ENCODE assay signal across 24 cellular contexts in the genomic region with DNA sequence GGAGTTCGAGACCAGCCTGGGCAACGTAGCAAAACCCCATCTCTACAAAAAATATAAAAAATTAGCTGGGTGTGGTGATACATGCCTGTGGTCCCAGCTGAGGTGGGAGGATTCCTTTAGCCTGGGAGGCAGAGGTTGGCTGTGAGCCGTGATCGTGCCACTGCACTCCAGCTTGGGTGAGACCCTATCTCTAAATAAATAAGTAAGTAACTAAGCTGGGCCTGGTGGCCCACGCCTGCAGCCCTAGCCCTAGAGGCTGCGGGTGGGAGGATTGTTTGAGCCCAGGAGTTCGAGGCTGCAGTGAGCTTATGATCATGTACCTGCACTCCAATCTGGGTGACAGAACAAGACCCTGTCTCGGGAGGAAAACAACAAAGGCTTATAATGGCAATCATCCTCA. TPM values are rescaled to one million over a fixed set of nuclear protein-coding genes. Genes with fewer than 3 reads are reported as not detected.
DNase-seq lines count a peak whose midpoint lies in the region; ATAC-seq and TF ChIP-seq lines count a peak whose summit lies in the region.
"Had no signal": no experiment of that assay in that cellular context is flagged by ENCODE, and none has a peak within 500 bp of the region (broad histone marks: within the 10 kb centered on the region; RNA-seq: fewer than 3 reads in every experiment).

No MANE protein-coding gene starts in this region.

- H3K27me3 ChIP-seq in OCI-LY1 (ENCODE audit: insufficient read depth, low read length) (no peaks in the 10 kb centered on the region), gastroesophageal sphincter (no peaks in the 10 kb centered on the region), stomach (no peaks in the 10 kb centered on the region), uterus (no peaks in the 10 kb centered on the region)
- H3K27me3 ChIP-seq: pancreas, suprapubic skin had no signal

- DNase-seq in HFFc6 (no peak), stomach (no peak), uterus (no peak), GF-D8 (lab: John Stamatoyannopoulos, UW) (no peak), EL (no peak), anterior cingulate cortex (lab: John Stamatoyannopoulos, UW) (no peak)
- DNase-seq: activated CD4-positive, alpha-beta T cell treated with anti-CD3 and anti-CD28 coated beads for 1 hour; activated CD8-positive, alpha-beta memory T cell treated with anti-CD3 and anti-CD28 coated beads for 24 hours; activated naive CD4-positive, alpha-beta T cell treated with Interleukin-2 at 50 U/mL for 16 hours; activated T-cell treated with anti-CD3 and anti-CD28 coated beads, Interleukin-2, amount 50 U/mL, for 4 hours; CD8-positive, alpha-beta T cell; DMS153; GOT3; NCI-H1694; NCI-H69; pancreas; SHP77; stimulated activated CD4-positive, alpha-beta T cell treated with anti-CD3 and anti-CD28 coated beads, Interleukin-1b, Interleukin-23, amount 100 ng/mL, for 48 hours had no signal

- no peak for ATAC-seq in gastroesophageal sphincter
- ATAC-seq: activated T-cell treated with anti-CD3 and anti-CD28 coated beads, Interleukin-2, amount 50 U/mL, for 4 hours; CD8-positive, alpha-beta T cell; K562; natural killer cell treated with Interleukin-12 subunit alpha and Interleukin-12 subunit beta and Interleukin-15 and Interleukin-18, amount 100 ng/mL, for 72 hours; pancreas had no signal

- intact Hi-C loops in stomach (cut with DNase I; ENCODE audit: low total_unique reads): loop anchor here (10.0 kb wide), 1 partner anchor 75 kb away; no protein-coding TSS in a partner anchor
- intact Hi-C loops in uterus (cut with DNase I; ENCODE audit: low total_unique reads): no loop called here

- TF ChIP-seq EP300 in gastroesophageal sphincter (IDR thresholded peaks at IDR 0.05): no peak
- no peak for TF ChIP-seq EP300 in stomach (IDR thresholded peaks at IDR 0.05)

- peaks cover 76% of the 10 kb centered on the region for H3K4me1 Mint-ChIP-seq in HFFc6 (ENCODE audit: low read depth)

- no peaks in the 10 kb centered on the region for H3K9me2 ChIP-seq in OCI-LY1 (ENCODE audit: low read depth, low read length)

- H3K27ac ChIP-seq in OCI-LY1 (ENCODE audit: low read depth, low read length, poor library complexity, severe bottlenecking) (peak overlapping the region; percentile 98), gastroesophageal sphincter (peak overlapping the region in 3 of 4 donors; percentile 12 to 100 (median 99)), stomach (peak overlapping the region in 3 of 5 donors; percentile 36 to 99 (median 96)), uterus (peak overlapping the region in 1 of 2 donors; percentile 96)
- H3K27ac ChIP-seq: pancreas, suprapubic skin had no signal

- H2AFZ ChIP-seq in OCI-LY1 (ENCODE audit: low read length): no peak overlapping the region

- H3K27ac Mint-ChIP-seq in HFFc6: no peak overlapping the region
- H3K27ac Mint-ChIP-seq: CD8-positive, alpha-beta T cell; dendritic cell treated with granulocyte-macrophage colony-stimulating factor and Interleukin-4, amounts not matched to agents 40 ng/mL and 50 ng/mL, for 4 days; natural killer cell treated with Interleukin-12 subunit alpha and Interleukin-12 subunit beta and Interleukin-15 and Interleukin-18, amount 100 ng/mL, for 72 hours had no signal

- TF ChIP-seq CTCF in HFFc6 (IDR thresholded peaks at IDR 0.05) (no peak), OCI-LY1 (IDR thresholded peaks at IDR 0.05; ENCODE audit: low read length) (no peak), gastroesophageal sphincter (IDR thresholded peaks at IDR 0.05) (no peak), stomach (IDR thresholded peaks at IDR 0.05) (no peak), uterus (IDR thresholded peaks at IDR 0.05) (no peak)

- H3K9me3 ChIP-seq in OCI-LY1 (ENCODE audit: low read length): no peaks in the 10 kb centered on the region
- H3K9me3 ChIP-seq in gastroesophageal sphincter: no peaks in the 10 kb centered on the region
- no peaks in the 10 kb centered on the region for H3K9me3 ChIP-seq in stomach
- no peaks in the 10 kb centered on the region for H3K9me3 ChIP-seq in uterus
- H3K9me3 ChIP-seq: pancreas, suprapubic skin had no signal

- H3K9me3 Mint-ChIP-seq in HFFc6: peaks cover 11% of the 10 kb centered on the region
- H3K9me3 Mint-ChIP-seq: activated T-cell treated with anti-CD3 and anti-CD28 coated beads, Interleukin-2, amount 50 U/mL, for 4 hours; CD8-positive, alpha-beta T cell; dendritic cell treated with granulocyte-macrophage colony-stimulating factor and Interleukin-4, amounts not matched to agents 40 ng/mL and 50 ng/mL, for 4 days; natural killer cell treated with Interleukin-12 subunit alpha and Interleukin-12 subunit beta and Interleukin-15 and Interleukin-18, amount 100 ng/mL, for 72 hours had no signal

- H3K79me2 ChIP-seq in OCI-LY1 (ENCODE audit: insufficient read depth, low read length): peaks cover 73% of the 10 kb centered on the region

- H3K9ac ChIP-seq in OCI-LY1 (ENCODE audit: low read length): peak overlapping the region; percentile 56

- 64 to 84% methylated on average over 5 of the region's 8 CpGs for WGBS in gastroesophageal sphincter (ENCODE audit: low coverage in 1 of 2), 2 donors
- 82 to 90% (median 88%) methylated on average over 8 of the region's 8 CpGs for WGBS in stomach, 5 donors

- peaks cover 6% of the 10 kb centered on the region for H3K27me3 Mint-ChIP-seq in HFFc6 (ENCODE audit: insufficient read depth)
- H3K27me3 Mint-ChIP-seq: dendritic cell treated with granulocyte-macrophage colony-stimulating factor and Interleukin-4, amounts not matched to agents 40 ng/mL and 50 ng/mL, for 4 days had no signal

- H3K36me3 Mint-ChIP-seq in HFFc6 (ENCODE audit: low read depth): peaks cover 51% of the 10 kb centered on the region
- H3K36me3 Mint-ChIP-seq: CD8-positive, alpha-beta T cell; natural killer cell treated with Interleukin-12 subunit alpha and Interleukin-12 subunit beta and Interleukin-15 and Interleukin-18, amount 100 ng/mL, for 72 hours had no signal

- no peaks in the 10 kb centered on the region for H4K20me1 ChIP-seq in OCI-LY1 (ENCODE audit: insufficient read depth, low read length)

- TF ChIP-seq POLR2A in gastroesophageal sphincter (IDR thresholded peaks at IDR 0.05) (no peak), stomach (IDR thresholded peaks at IDR 0.05) (no peak), uterus (IDR thresholded peaks at IDR 0.05) (no peak)

- H3F3A ChIP-seq in OCI-LY1 (ENCODE audit: insufficient read depth, low read length): 0 out of 2 replicates have a peak, but pooled peaks cover 17% of the 10 kb centered on the region

- 0 out of 2 replicates have a peak overlapping the region, but pooled peaks have one; percentile 32 for H3K4me3 Mint-ChIP-seq in HFFc6
- H3K4me3 Mint-ChIP-seq: activated T-cell treated with anti-CD3 and anti-CD28 coated beads, Interleukin-2, amount 50 U/mL, for 4 hours; CD8-positive, alpha-beta T cell; dendritic cell treated with granulocyte-macrophage colony-stimulating factor and Interleukin-4, amounts not matched to agents 40 ng/mL and 50 ng/mL, for 4 days; natural killer cell treated with Interleukin-12 subunit alpha and Interleukin-12 subunit beta and Interleukin-15 and Interleukin-18, amount 100 ng/mL, for 72 hours had no signal

- peaks cover 73% of the 10 kb centered on the region for H3K4me1 ChIP-seq in OCI-LY1 (ENCODE audit: insufficient read depth, low read length, severe bottlenecking)
- peaks cover 0 to 80% (median 38%) of the 10 kb centered on the region in 3 donors for H3K4me1 ChIP-seq in gastroesophageal sphincter
- peaks cover 22 to 80% (median 56%) of the 10 kb centered on the region in 4 donors for H3K4me1 ChIP-seq in stomach
- H3K4me1 ChIP-seq in uterus: peaks cover 5 to 10% of the 10 kb centered on the region in 2 donors

- H3K36me3 ChIP-seq in OCI-LY1 (ENCODE audit: insufficient read depth, low read length): peaks cover 14% of the 10 kb centered on the region; the same call in 1 of the 2 replicates
- no peaks in the 10 kb centered on the region for H3K36me3 ChIP-seq in gastroesophageal sphincter
- H3K36me3 ChIP-seq in stomach: no peaks in the 10 kb centered on the region
- no peaks in the 10 kb centered on the region for H3K36me3 ChIP-seq in uterus
- H3K36me3 ChIP-seq: pancreas, suprapubic skin had no signal

- peak overlapping the region; percentile 74 for H3K4me2 ChIP-seq in OCI-LY1 (ENCODE audit: low read length)

- H3K4me3 ChIP-seq in OCI-LY1 (ENCODE audit: low read depth, low read length, poor library complexity, severe bottlenecking) (peak overlapping the region; percentile 85), gastroesophageal sphincter (peak overlapping the region in 1 of 2 donors; percentile 14), stomach (peak overlapping the region in 1 of 4 donors; percentile 18), uterus (no peak overlapping the region)
- H3K4me3 ChIP-seq: K562, pancreas, suprapubic skin had no signal

RNA-seq across cellular contexts. Expression of a gene that starts 4.6 kb away (rescaled TPM):
- total RNA-seq in HFFc6 (2021; fragmentation: NEBNext Ultra II Directional; extraction: Animal tissue kit (Norgen Biotek cat#: 25700)): 100 to 1,000 TPM; 517 to 729 (median 548) TPM
- total RNA-seq in gastroesophageal sphincter: 100 to 1,000 TPM; 553 to 721 (median 692) TPM
- 100 to 1,000 TPM in 4 of 5 donors, 10 to 100 TPM in 1; 60.0 to 372 (median 258) TPM for total RNA-seq in stomach
- 10 to 100 TPM; 53.5 to 62.4 (median 56.2) TPM for polyA plus RNA-seq in stomach
- total RNA-seq in uterus: 100 to 1,000 TPM; 294 to 434 (median 374) TPM
